8 cellular contexts compared by ENCODE assay signal in genomic region chr6:7106215-7106751, GRCh38. TPM values are rescaled to one million over a fixed set of nuclear protein-coding genes. Genes with fewer than 3 reads are reported as not detected.
DNase-seq lines count a peak whose midpoint lies in the region; ATAC-seq and TF ChIP-seq lines count a peak whose summit lies in the region.

No MANE protein-coding gene starts in this region.

- no peak for TF ChIP-seq POLR2A in esophagus squamous epithelium (IDR thresholded peaks at IDR 0.05)

- H3K27me3 ChIP-seq in esophagus squamous epithelium, result no peaks in the 10 kb centered on the region
- no peaks in the 10 kb centered on the region for H3K27me3 ChIP-seq in psoas muscle (ENCODE audit: insufficient read depth in 3 of 3, low read length in 2 of 3)

- H3K36me3 ChIP-seq in esophagus squamous epithelium (no peaks in the 10 kb centered on the region), psoas muscle (ENCODE audit: insufficient read depth in 1 of 2, low read depth in 1 of 2) (no peaks in the 10 kb centered on the region)

- ATAC-seq in psoas muscle (no peak), GM18867 (IDR thresholded peaks at IDR 0.05; ENCODE audit: unreplicated experiment) (no peak)

- DNase-seq in GM12864 (ENCODE audit: low read depth) (no peak), RWPE1 (ENCODE audit: low spot score) (no peak), esophagus squamous epithelium (lab: John Stamatoyannopoulos, UW) (no peak), psoas muscle (no peak), OCI-M2 (lab: John Stamatoyannopoulos, UW; ENCODE audit: unreplicated experiment) (no peak), NCI-H146 (lab: John Stamatoyannopoulos, UW) (no peak), globus pallidus (ENCODE audit: low spot score) (no peak)

- peak overlapping the region; percentile 86 for H3K4me3 ChIP-seq in GM12864 (ENCODE audit: low read depth, low read length)
- peak overlapping the region in 3 of 4 donors; percentile 94 to 98 (median 96) for H3K4me3 ChIP-seq in esophagus squamous epithelium
- H3K4me3 ChIP-seq in psoas muscle, result peak overlapping the region; percentile 84

- intact Hi-C loops in esophagus squamous epithelium (cut with DNase I), result no loop called here
- intact Hi-C loops in psoas muscle (cut with DNase I), result loop anchor here (5.0 kb wide), 2 partner anchors 54 to 131 kb away; no protein-coding TSS in a partner anchor

- TF ChIP-seq CTCF in GM12864 (IDR thresholded peaks at IDR 0.05; ENCODE audit: low read depth, low read length, missing control alignments) (no peak), RWPE1 (conservative IDR thresholded peaks at IDR 0.05; ENCODE audit: low read depth) (no peak), esophagus squamous epithelium (IDR thresholded peaks at IDR 0.05) (no peak), psoas muscle (IDR thresholded peaks at IDR 0.05) (no peak)

- 41 to 67% methylated on average over 7 to 8 of the region's 10 CpGs for WGBS in esophagus squamous epithelium, 2 donors
- WGBS in psoas muscle, 3 donors, result 59 to 67% (median 63%) methylated on average over 10 of the region's 10 CpGs

- POLR2A ChIA-PET in RWPE1 (lab: Yijun Ruan, JAX; ENCODE audit: low non-redundant PET), result no interaction called here

- H3K9me3 ChIP-seq in esophagus squamous epithelium (no peaks in the 10 kb centered on the region), psoas muscle (no peaks in the 10 kb centered on the region)

- H3K27ac ChIP-seq in RWPE1, result peak overlapping the region; percentile 90
- H3K27ac ChIP-seq in esophagus squamous epithelium, result peak overlapping the region; percentile 97 to 99 (median 98)
- H3K27ac ChIP-seq in psoas muscle, result peak overlapping the region; percentile 86

- H3K4me1 ChIP-seq in esophagus squamous epithelium, result peaks cover 11 to 36% (median 15%) of the 10 kb centered on the region in 3 donors
- peaks cover 9% of the 10 kb centered on the region for H3K4me1 ChIP-seq in psoas muscle

- CTCF ChIA-PET in RWPE1 (lab: Yijun Ruan, JAX), result interaction anchor here (0.6 to 1.0 kb wide), 4 partner anchors 10 to 382 kb away, joined by 3 to 4 read pairs (median 4); no protein-coding TSS in a partner anchor

RNA-seq across cellular contexts. Expression of gene RREB1, which starts 1.5 kb away (rescaled TPM):
- total RNA-seq in esophagus squamous epithelium (10 to 100 TPM; 41.7 to 79.6 (median 57.5) TPM), psoas muscle (10 to 100 TPM; 32.7 to 49.4 (median 39.6) TPM)
- polyA plus RNA-seq in psoas muscle, result 10 to 100 TPM in 1 of 3 donors, 1 to 10 TPM in 2; 4.6 to 15.1 (median 8.9) TPM
